ENCODE assay signal across 8 cellular contexts in the genomic region with DNA sequence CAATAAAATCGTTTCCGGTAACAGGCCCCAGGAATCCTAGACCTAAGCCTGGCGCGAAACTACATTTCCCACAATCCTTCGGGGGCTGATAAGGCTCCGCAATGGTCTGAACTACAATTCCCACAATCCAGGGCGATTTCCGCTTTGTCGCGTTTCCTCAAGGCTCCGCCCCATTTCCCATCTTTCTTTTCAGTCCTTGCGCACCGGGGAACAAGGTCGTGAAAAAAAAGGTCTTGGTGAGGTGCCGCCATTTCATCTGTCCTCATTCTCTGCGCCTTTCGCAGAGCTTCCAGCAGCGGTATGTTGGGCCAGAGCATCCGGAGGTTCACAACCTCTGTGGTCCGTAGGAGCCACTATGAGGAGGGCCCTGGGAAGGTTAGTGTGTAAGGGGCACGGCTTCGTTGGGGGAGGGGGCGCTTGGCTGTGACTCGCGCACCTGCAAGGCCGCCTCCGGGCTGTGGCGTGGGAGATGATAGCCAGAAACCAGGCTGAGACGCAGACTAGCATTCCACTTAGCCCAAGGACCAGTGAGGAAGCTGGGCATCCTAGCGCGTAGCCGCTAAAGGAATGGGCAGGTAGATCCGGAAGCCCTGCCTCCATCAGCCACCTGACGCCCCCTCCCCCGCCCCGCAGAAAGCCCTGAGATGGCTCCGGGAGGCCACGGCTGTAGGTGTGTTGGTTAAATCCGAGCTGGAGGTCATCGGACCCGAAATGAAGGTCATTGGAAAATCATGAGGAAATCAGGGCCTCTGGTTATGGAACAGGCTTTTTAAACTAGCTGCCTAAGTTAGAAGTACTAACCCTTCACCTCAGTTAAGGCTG. TPM values are rescaled to one million over a fixed set of nuclear protein-coding genes. Genes with fewer than 3 reads are reported as not detected.
DNase-seq lines count a peak whose midpoint lies in the region; ATAC-seq, FAIRE-seq and TF ChIP-seq lines count a peak whose summit lies in the region.

A gene with protein sequence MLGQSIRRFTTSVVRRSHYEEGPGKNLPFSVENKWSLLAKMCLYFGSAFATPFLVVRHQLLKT (plus strand): TSS at position 186 of the 822 bp plus-strand sequence. CDS start 115 bp downstream, at position 301.

- ATAC-seq in HG02798 (IDR thresholded peaks at IDR 0.05; ENCODE audit: poor library complexity, unreplicated experiment) (peak; percentile 98), Right ventricle myocardium superior (ENCODE audit: poor library complexity) (peak; percentile 98), pancreas (peak; percentile 96 to 99 (median 98))

- H3K9me3 ChIP-seq in adipocyte (ENCODE audit: control insufficient read depth, low read length) (no peaks in the 10 kb centered on the region), pancreas (no peaks in the 10 kb centered on the region), tibial artery (no peaks in the 10 kb centered on the region)

- peak; percentile 93 for FAIRE-seq in pancreas (lab: Jason Lieb, UNC)

- peak within 1 kb of the TSS; percentile 97 for H3K9ac ChIP-seq in adipocyte (ENCODE audit: low read length)

- peaks cover 34% of the 10 kb centered on the region for H3K36me3 ChIP-seq in adipocyte (ENCODE audit: control insufficient read depth, insufficient read depth, low read length, severe bottlenecking)
- peaks cover 0 to 18% (median 6%) of the 10 kb centered on the region in 3 donors for H3K36me3 ChIP-seq in pancreas
- peaks cover 26 to 36% (median 31%) of the 10 kb centered on the region in 3 donors for H3K36me3 ChIP-seq in tibial artery

- H3K27ac ChIP-seq in pancreas (peak within 1 kb of the TSS; percentile 63 to 96 (median 84)), tibial artery (peak within 1 kb of the TSS; percentile 85 to 89)

- H3K27me3 ChIP-seq in adipocyte (replicated peaks; ENCODE audit: control insufficient read depth, insufficient read depth, low read length) (no peaks in the 10 kb centered on the region), pancreas (no peaks in the 10 kb centered on the region), tibial artery (no peaks in the 10 kb centered on the region)

- intact Hi-C loops in Right ventricle myocardium superior (cut with DNase I): no loop called here
- intact Hi-C loops in pancreas (cut with DNase I): no loop called here
- intact Hi-C loops in tibial artery (cut with DNase I; ENCODE audit: low total_unique reads): no loop called here

- DNase-seq in NCI-H1436 (lab: John Stamatoyannopoulos, UW) (peak; percentile 95), T follicular helper cell (ENCODE audit: low read depth) (peak; percentile 91), adipocyte (ENCODE audit: low read depth) (peak; percentile 99), Right ventricle myocardium superior (peak; percentile 87), pancreas (peak; percentile 76 to 96 (median 90)), tibial artery (peak; percentile 92 to 94)

- H3K4me1 ChIP-seq in adipocyte (ENCODE audit: control insufficient read depth, insufficient read depth, low read length) (peaks cover 24% of the 10 kb centered on the region), pancreas (peaks cover 0 to 9% (median 7%) of the 10 kb centered on the region in 3 donors), tibial artery (peaks cover 0 to 17% (median 7%) of the 10 kb centered on the region in 4 donors)

- H3K4me3 ChIP-seq in GM12875 (ENCODE audit: low read depth, low read length) (peak within 1 kb of the TSS; percentile 98), adipocyte (ENCODE audit: low read length) (peak within 1 kb of the TSS; percentile 99), pancreas (peak within 1 kb of the TSS; percentile 65 to 92 (median 73)), tibial artery (peak within 1 kb of the TSS; percentile 88 to 96)

- TF ChIP-seq CTCF in GM12875 (IDR thresholded peaks at IDR 0.05; ENCODE audit: borderline replicate concordance, insufficient read depth, low read depth, low read length): no peak
- TF ChIP-seq CTCF in pancreas (IDR thresholded peaks at IDR 0.05): no peak
- TF ChIP-seq CTCF in tibial artery (IDR thresholded peaks at IDR 0.05): no peak

- 0% methylated on average over 41 of the region's 41 CpGs for WGBS in pancreas, 2 donors

RNA-seq across cellular contexts. Expression of the gene that starts here (rescaled TPM):
- total RNA-seq in Right ventricle myocardium superior (2,062 TPM), pancreas (100 to 1,000 TPM; 181 to 292 (median 249) TPM)
- 100 to 1,000 TPM; 358 to 521 TPM for polyA plus RNA-seq in pancreas

Comparison
In these comparisons a context has a peak if more than half of its experiments do, and no peak if none do; other contexts are left out.
1. Peak in every context shown above with its lines: DNase-seq, ATAC-seq, H3K4me3 ChIP-seq and H3K27ac ChIP-seq.